In genomic region chr4:24473309-24473721, GRCh38 we compare ENCODE assay signal across 7 cellular contexts.
DNase-seq lines count a peak whose midpoint lies in the region; ATAC-seq and TF ChIP-seq lines count a peak whose summit lies in the region.

No MANE protein-coding gene starts in this region.

- H3K27ac Mint-ChIP-seq in activated CD8-positive, alpha-beta T cell treated with anti-CD3 and anti-CD28 coated beads, Interleukin-2, amount 10 ng/mL, durations not matched to agents 7 days and 5 days: peak overlapping the region; percentile 4

- peaks cover 2% of the 10 kb centered on the region for H3K36me3 Mint-ChIP-seq in activated CD8-positive, alpha-beta T cell treated with anti-CD3 and anti-CD28 coated beads, Interleukin-2, amount 10 ng/mL, durations not matched to agents 7 days and 5 days (ENCODE audit: low read depth)

- H3K27ac ChIP-seq in heart right ventricle: peak overlapping the region in 9 of 10 donors; percentile 8 to 73 (median 58)
- no peak overlapping the region for H3K27ac ChIP-seq in trophoblast cell (ENCODE audit: low read depth, low read length)

- DNase-seq in EL (peak; percentile 45), M059J (ENCODE audit: low read depth) (peak; percentile 62), heart right ventricle (peak; percentile 18 to 28), trophoblast cell (peak in 1 of 2 donors; percentile 10)
- peak; percentile 30 for DNase-seq in activated CD8-positive, alpha-beta T cell treated with anti-CD3 and anti-CD28 coated beads, Interleukin-2, amount 10 ng/mL, durations not matched to agents 7 days and 5 days

- no peak for ATAC-seq in activated CD8-positive, alpha-beta T cell treated with anti-CD3 and anti-CD28 coated beads, Interleukin-2, amount 10 ng/mL, durations not matched to agents 7 days and 5 days
- peak in 6 of 8 donors; percentile 18 to 37 (median 31) for ATAC-seq in heart right ventricle
- ATAC-seq in GM21423 (IDR thresholded peaks at IDR 0.05; ENCODE audit: unreplicated experiment): no peak
- ATAC-seq in GM19023 (IDR thresholded peaks at IDR 0.05; ENCODE audit: unreplicated experiment): no peak

- intact Hi-C loops in heart right ventricle (cut with DNase I): loop anchor here in 2 of 10 donors (2.0 to 5.0 kb wide), 2 partner anchors 77 to 109 kb away; partner anchors contain the start of gene DHX15 (in 1 of the 2)

- no peak overlapping the region for H3K4ac ChIP-seq in trophoblast cell (ENCODE audit: low read depth, low read length)

- no peak overlapping the region for H3K14ac ChIP-seq in trophoblast cell (ENCODE audit: low read length)

- H4K12ac ChIP-seq in trophoblast cell (ENCODE audit: low read depth, low read length): no peak overlapping the region

- POLR2A ChIA-PET in activated CD8-positive, alpha-beta T cell treated with anti-CD3 and anti-CD28 coated beads, Interleukin-2, amount 10 ng/mL, durations not matched to agents 7 days and 5 days (lab: Charles Lee): interaction anchor here (1.1 kb wide), 1 partner anchor 111 kb away, joined by 3 read pairs; the partner anchor contains the start of gene DHX15

- H2BK120ac ChIP-seq in trophoblast cell (ENCODE audit: insufficient read depth, low read length, poor library complexity): no peak overlapping the region

- no peak overlapping the region for H3K23ac ChIP-seq in trophoblast cell (ENCODE audit: low read length)

- H3K9me3 ChIP-seq in heart right ventricle (no peaks in the 10 kb centered on the region), trophoblast cell (ENCODE audit: insufficient read depth, low read depth, low read length) (no peaks in the 10 kb centered on the region)

- WGBS in heart right ventricle, 2 donors: 1% methylated on average over 13 of the region's 13 CpGs
- no CpG with 5 or more reads among the region's 13 CpGs for WGBS in trophoblast cell (ENCODE audit: extremely low coverage, insufficient coverage, insufficient read length)

- peaks cover 63% of the 10 kb centered on the region for H3K27me3 Mint-ChIP-seq in activated CD8-positive, alpha-beta T cell treated with anti-CD3 and anti-CD28 coated beads, Interleukin-2, amount 10 ng/mL, durations not matched to agents 7 days and 5 days (ENCODE audit: low read depth)

- H4K8ac ChIP-seq in trophoblast cell (ENCODE audit: low read depth, low read length): peak overlapping the region; percentile 39

- no peak overlapping the region for H2AK5ac ChIP-seq in trophoblast cell (ENCODE audit: low read length)

- peaks cover 27% of the 10 kb centered on the region for H3K4me1 Mint-ChIP-seq in activated CD8-positive, alpha-beta T cell treated with anti-CD3 and anti-CD28 coated beads, Interleukin-2, amount 10 ng/mL, durations not matched to agents 7 days and 5 days (ENCODE audit: low read depth)

- H3K79me2 ChIP-seq in trophoblast cell (ENCODE audit: control insufficient read depth, insufficient read depth, low read length, poor library complexity): no peaks in the 10 kb centered on the region

- H3K4me3 ChIP-seq in heart right ventricle (peak overlapping the region; percentile 52 to 79 (median 68)), trophoblast cell (ENCODE audit: low read depth, low read length) (peak overlapping the region; percentile 91)

- no peaks in the 10 kb centered on the region for H3K79me1 ChIP-seq in trophoblast cell (ENCODE audit: low read length)

- CTCF ChIA-PET in activated CD8-positive, alpha-beta T cell treated with anti-CD3 and anti-CD28 coated beads, Interleukin-2, amount 10 ng/mL, durations not matched to agents 7 days and 5 days (lab: Charles Lee): interaction anchor here (0.7 to 1.1 kb wide), 6 partner anchors 9 to 839 kb away, joined by 3 to 4 read pairs (median 3); partner anchors contain the start of gene ZCCHC4

- H3K4me3 Mint-ChIP-seq in activated CD8-positive, alpha-beta T cell treated with anti-CD3 and anti-CD28 coated beads, Interleukin-2, amount 10 ng/mL, durations not matched to agents 7 days and 5 days: peak overlapping the region; percentile 84

- TF ChIP-seq CTCF in heart right ventricle (IDR thresholded peaks at IDR 0.05): peak in 1 of 9 donors; percentile 3

- no peak overlapping the region for H2BK5ac ChIP-seq in trophoblast cell (ENCODE audit: low read depth, low read length, poor library complexity)

- H2BK12ac ChIP-seq in trophoblast cell (ENCODE audit: low read length): no peak overlapping the region

- H3K4me1 ChIP-seq in heart right ventricle: peaks cover 0 to 44% (median 22%) of the 10 kb centered on the region in 9 donors
- peaks cover 11 to 19% of the 10 kb centered on the region in 2 experiments for H3K4me1 ChIP-seq in trophoblast cell (ENCODE audit: control insufficient read depth in 1 of 2, insufficient read depth in 2 of 2, low read length in 2 of 2)

- H3K36me3 ChIP-seq in heart right ventricle (no peaks in the 10 kb centered on the region), trophoblast cell (ENCODE audit: control insufficient read depth in 1 of 2, insufficient read depth in 2 of 2, low read length in 2 of 2) (no peaks in the 10 kb centered on the region)

- H3K18ac ChIP-seq in trophoblast cell (ENCODE audit: low read length): no peak overlapping the region

- peak overlapping the region; percentile 92 for H3K4me2 ChIP-seq in trophoblast cell (ENCODE audit: low read length)

- H3K9me3 Mint-ChIP-seq in activated CD8-positive, alpha-beta T cell treated with anti-CD3 and anti-CD28 coated beads, Interleukin-2, amount 10 ng/mL, durations not matched to agents 7 days and 5 days (ENCODE audit: insufficient read depth): no peaks in the 10 kb centered on the region

- no peak overlapping the region for H3K9ac ChIP-seq in trophoblast cell (ENCODE audit: low read length)

- peak overlapping the region; percentile 47 for H2AFZ ChIP-seq in trophoblast cell (ENCODE audit: insufficient read depth, low read length, poor library complexity)

- H4K91ac ChIP-seq in trophoblast cell (ENCODE audit: low read depth, low read length): no peak overlapping the region

- H3K27me3 ChIP-seq in heart right ventricle (peaks cover 0 to 70% (median 16%) of the 10 kb centered on the region in 7 donors), trophoblast cell (ENCODE audit: insufficient read depth, low read length) (peaks cover 17% of the 10 kb centered on the region)

Comparison
In these comparisons a context has a peak if more than half of its experiments do, and no peak if none do; other contexts are left out.
1. ATAC-seq: peak in heart right ventricle (6 of 8); none in activated CD8-positive, alpha-beta T cell treated with anti-CD3 and anti-CD28 coated beads, Interleukin-2, amount 10 ng/mL, durations not matched to agents 7 days and 5 days (single experiment), GM21423 (single experiment) and GM19023 (single experiment).